13 cellular contexts compared by ENCODE assay signal in genomic region chr5:135186662-135187522, GRCh38.
DNase-seq lines count a peak whose midpoint lies in the region; ATAC-seq and TF ChIP-seq lines count a peak whose summit lies in the region.
"Had no signal": no experiment of that assay in that cellular context is flagged by ENCODE, and none has a peak within 500 bp of the region (broad histone marks: within the 10 kb centered on the region; RNA-seq: fewer than 3 reads in every experiment).

No MANE protein-coding gene starts in this region.

- POLR2A ChIA-PET in PC-3 (lab: Charles Lee; ENCODE audit: unreplicated experiment), result no interaction called here

- no peaks in the 10 kb centered on the region for H3K9me2 ChIP-seq in PC-3 (replicated peaks; ENCODE audit: low read length)

- DNase-seq in NCI-H748 (lab: John Stamatoyannopoulos, UW; ENCODE audit: unreplicated experiment) (peak; percentile 20), NCI-H748 treated with DMSO at 0.1 percent for 48 hours (lab: John Stamatoyannopoulos, UW) (no peak), PC-3 (peak; percentile 64), epithelial cell of proximal tubule (ENCODE audit: low read depth) (no peak), smooth muscle cell (lab: John Stamatoyannopoulos, UW; ENCODE audit: unreplicated experiment) (no peak), NCI-H526 treated with DMSO at 0.1 percent for 48 hours (lab: John Stamatoyannopoulos, UW) (no peak)
- DNase-seq in activated T-cell treated with anti-CD3 and anti-CD28 coated beads, Interleukin-2, amount 50 U/mL, for 4 hours, result no peak
- DNase-seq: activated CD4-positive, alpha-beta T cell treated with anti-CD3 and anti-CD28 coated beads, Interleukin-2, amount 50 U/mL, for 1 hour; activated gamma-delta T cell; NCI-H1930; stimulated activated CD4-positive, alpha-beta T cell treated with anti-CD3 and anti-CD28 coated beads, Interleukin-12 subunit alpha, Interleukin-12 subunit beta, amount 100 ng/mL, for 4 hours had no signal

- 75% methylated on average over 8 of the region's 8 CpGs for WGBS in smooth muscle cell (ENCODE audit: low lambda C conversion rate)

- TF ChIP-seq CTCF in PC-3 (conservative IDR thresholded peaks at IDR 0.05; ENCODE audit: low read depth, low read length), result peak; percentile 48
- peak; percentile 12 for TF ChIP-seq CTCF in epithelial cell of proximal tubule (conservative IDR thresholded peaks at IDR 0.05; ENCODE audit: low read depth, low read length)
- no peak for TF ChIP-seq CTCF in smooth muscle cell (IDR thresholded peaks at IDR 0.05; ENCODE audit: borderline replicate concordance, insufficient read depth, poor library complexity, severe bottlenecking)

- H3F3A ChIP-seq in PC-3 (ENCODE audit: low read length, unreplicated experiment) (no peaks in the 10 kb centered on the region), smooth muscle cell (ENCODE audit: low read depth) (no peaks in the 10 kb centered on the region)

- H3K79me2 ChIP-seq in PC-3 (ENCODE audit: low read length) (no peaks in the 10 kb centered on the region), smooth muscle cell (ENCODE audit: low read depth) (peaks cover 26% of the 10 kb centered on the region)

- H3K36me3 ChIP-seq in PC-3 (ENCODE audit: low read depth, low read length), result no peaks in the 10 kb centered on the region
- no peaks in the 10 kb centered on the region for H3K36me3 ChIP-seq in smooth muscle cell (ENCODE audit: low read depth)
- H3K36me3 ChIP-seq: thoracic aorta had no signal

- H3K4me1 ChIP-seq in PC-3 (ENCODE audit: insufficient read depth, low read length) (peaks cover 9% of the 10 kb centered on the region), smooth muscle cell (ENCODE audit: low read depth) (peaks cover 10% of the 10 kb centered on the region)

- ATAC-seq in PC-3 (peak; percentile 21; the same call in 1 of the 2 replicates), GM21619 (IDR thresholded peaks at IDR 0.05; ENCODE audit: unreplicated experiment) (no peak)
- no peak for ATAC-seq in activated T-cell treated with anti-CD3 and anti-CD28 coated beads, Interleukin-2, amount 50 U/mL, for 4 hours

- no peak overlapping the region for H3K4me3 Mint-ChIP-seq in activated T-cell treated with anti-CD3 and anti-CD28 coated beads, Interleukin-2, amount 50 U/mL, for 4 hours

- no peaks in the 10 kb centered on the region for H3K27me3 ChIP-seq in PC-3 (ENCODE audit: low read length)
- no peaks in the 10 kb centered on the region for H3K27me3 ChIP-seq in smooth muscle cell (ENCODE audit: low read depth)

- no TSS peak for BruUV-seq in PC-3 (replicated peaks; lab: Mats Ljungman, UMichigan)

- no peak overlapping the region for H3K9ac ChIP-seq in PC-3 (ENCODE audit: low read length)
- no peak overlapping the region for H3K9ac ChIP-seq in smooth muscle cell (ENCODE audit: low read depth)

- no peak overlapping the region for H3K27ac ChIP-seq in PC-3 (ENCODE audit: low read length)
- no peak overlapping the region for H3K27ac ChIP-seq in smooth muscle cell (ENCODE audit: low read depth)
- H3K27ac ChIP-seq: thoracic aorta had no signal

- peaks cover 19% of the 10 kb centered on the region for H3K27me3 Mint-ChIP-seq in activated T-cell treated with anti-CD3 and anti-CD28 coated beads, Interleukin-2, amount 50 U/mL, for 4 hours (ENCODE audit: low read depth)

- CTCF ChIA-PET in PC-3 (lab: Charles Lee), result interaction anchor here (0.6 kb wide), 1 partner anchor 20 kb away, joined by 3 read pairs; no protein-coding TSS in a partner anchor

- H2AFZ ChIP-seq in PC-3 (ENCODE audit: low read length) (peak overlapping the region; percentile 10; the same call in 1 of the 2 replicates), smooth muscle cell (ENCODE audit: low read depth) (no peak overlapping the region)

- H3K9me3 ChIP-seq in PC-3 (ENCODE audit: low read length) (no peaks in the 10 kb centered on the region), smooth muscle cell (replicated peaks; ENCODE audit: low read depth) (no peaks in the 10 kb centered on the region)
- H3K9me3 ChIP-seq: thoracic aorta had no signal

- H3K36me3 Mint-ChIP-seq in activated T-cell treated with anti-CD3 and anti-CD28 coated beads, Interleukin-2, amount 50 U/mL, for 4 hours (ENCODE audit: insufficient read depth), result no peaks in the 10 kb centered on the region

- H3K9me3 Mint-ChIP-seq in activated T-cell treated with anti-CD3 and anti-CD28 coated beads, Interleukin-2, amount 50 U/mL, for 4 hours, result no peaks in the 10 kb centered on the region

- no peaks in the 10 kb centered on the region for H4K20me1 ChIP-seq in PC-3 (ENCODE audit: low read length)
- no peaks in the 10 kb centered on the region for H4K20me1 ChIP-seq in smooth muscle cell (ENCODE audit: low read depth)

- intact Hi-C loops in PC-3 (cut with micrococcal nuclease), result loop anchor here (1.0 kb wide), 1 partner anchor 176 kb away; no protein-coding TSS in a partner anchor

- H3K4me3 ChIP-seq in PC-3 (ENCODE audit: low read length) (no peak overlapping the region), epithelial cell of proximal tubule (ENCODE audit: low read depth, low read length) (no peak overlapping the region), smooth muscle cell (peak overlapping the region; percentile 4)
- H3K4me3 ChIP-seq: thoracic aorta had no signal

- H3K4me1 Mint-ChIP-seq in activated T-cell treated with anti-CD3 and anti-CD28 coated beads, Interleukin-2, amount 50 U/mL, for 4 hours (ENCODE audit: low read depth), result peaks cover 2% of the 10 kb centered on the region

- H3K4me2 ChIP-seq in PC-3 (ENCODE audit: low read length) (no peak overlapping the region; the same call in 1 of the 2 replicates), smooth muscle cell (peak overlapping the region; percentile 93)

Comparison
In these comparisons a context has a peak if more than half of its experiments do, and no peak if none do; other contexts are left out.
1. DNase-seq: peak in NCI-H748 (single experiment) and PC-3 (single experiment); none in NCI-H748 treated with DMSO at 0.1 percent for 48 hours (single experiment), epithelial cell of proximal tubule (single experiment), smooth muscle cell (single experiment), activated T-cell treated with anti-CD3 and anti-CD28 coated beads, Interleukin-2, amount 50 U/mL, for 4 hours (single experiment) and NCI-H526 treated with DMSO at 0.1 percent for 48 hours (single experiment).